In genomic region chr7:107173191-107173590, GRCh38 we compare ENCODE assay signal across 14 cellular contexts. TPM values are rescaled to one million over a fixed set of nuclear protein-coding genes. Genes with fewer than 3 reads are reported as not detected.
A peak's percentile ranks its signal among the peaks of the same experiment; 100 is the strongest.
DNase-seq lines count a peak whose midpoint lies in the region; ATAC-seq and TF ChIP-seq lines count a peak whose summit lies in the region.
"Had no signal": no experiment of that assay in that cellular context is flagged by ENCODE, and none has a peak within 500 bp of the region (broad histone marks: within the 10 kb centered on the region; RNA-seq: fewer than 3 reads in every experiment).

No MANE protein-coding gene starts in this region.

- peak overlapping the region in 3 of 4 donors; percentile 42 to 65 (median 65) for H3K4me3 Mint-ChIP-seq in IgD-negative memory B cell
- peak overlapping the region; percentile 67 for H3K4me3 Mint-ChIP-seq in activated naive CD8-positive, alpha-beta T cell
- H3K4me3 Mint-ChIP-seq in natural killer cell, result no peak overlapping the region

- H3K36me3 Mint-ChIP-seq in IgD-negative memory B cell (peaks cover 2% of the 10 kb centered on the region), natural killer cell (no peaks in the 10 kb centered on the region)
- peaks cover 7% of the 10 kb centered on the region for H3K36me3 Mint-ChIP-seq in activated naive CD8-positive, alpha-beta T cell

- no peaks in the 10 kb centered on the region for H3K27me3 Mint-ChIP-seq in IgD-negative memory B cell
- H3K27me3 Mint-ChIP-seq in activated naive CD8-positive, alpha-beta T cell, result no peaks in the 10 kb centered on the region
- no peaks in the 10 kb centered on the region for H3K27me3 Mint-ChIP-seq in natural killer cell (ENCODE audit: low read depth in 2 of 2)

- ATAC-seq in natural killer cell (no peak), HG02763 (IDR thresholded peaks at IDR 0.05; ENCODE audit: unreplicated experiment) (no peak)
- ATAC-seq: lower lobe of right lung, SK-N-SH treated with all-trans-retinoic acid at 6 μM for 48 hours had no signal

- intact Hi-C loops in natural killer cell (cut with micrococcal nuclease) (no loop called here), posterior vena cava (cut with DNase I) (no loop called here)

- peaks cover 34 to 51% (median 41%) of the 10 kb centered on the region in 3 donors for H3K4me1 Mint-ChIP-seq in IgD-negative memory B cell
- H3K4me1 Mint-ChIP-seq in activated naive CD8-positive, alpha-beta T cell (ENCODE audit: low read depth), result peaks cover 78% of the 10 kb centered on the region
- peaks cover 53 to 69% of the 10 kb centered on the region in 2 donors for H3K4me1 Mint-ChIP-seq in natural killer cell

- no peak for TF ChIP-seq CTCF in natural killer cell (IDR thresholded peaks at IDR 0.05)
- TF ChIP-seq CTCF in GM20000 (IDR thresholded peaks at IDR 0.05; ENCODE audit: extremely low read depth, missing control alignments), result no peak

- H3K9me3 Mint-ChIP-seq in IgD-negative memory B cell (no peaks in the 10 kb centered on the region), natural killer cell (no peaks in the 10 kb centered on the region)
- no peaks in the 10 kb centered on the region for H3K9me3 Mint-ChIP-seq in activated naive CD8-positive, alpha-beta T cell (ENCODE audit: low read depth)

- H3K27ac Mint-ChIP-seq in IgD-negative memory B cell (peak overlapping the region in 1 of 3 donors; percentile 19), natural killer cell (peak overlapping the region; percentile 35 to 67)
- H3K27ac Mint-ChIP-seq in activated naive CD8-positive, alpha-beta T cell, result peak overlapping the region; percentile 93

- DNase-seq in DMS153 treated with DMSO at 0.1 percent for 48 hours (lab: John Stamatoyannopoulos, UW; ENCODE audit: unreplicated experiment) (peak; percentile 19), natural killer cell (no peak), GM20000 (ENCODE audit: low spot score) (no peak), posterior vena cava (ENCODE audit: low spot score) (no peak)
- DNase-seq: activated effector memory CD4-positive, alpha-beta T cell treated with anti-CD3 and anti-CD28 coated beads, Interleukin-2, amount 50 U/mL, for 16 hours; lower lobe of right lung; NCI-H1694 treated with DMSO at 0.1 percent for 48 hours; NK-92 treated with Interleukin-12 subunit alpha and Interleukin-12 subunit beta, amount 100 ng/mL, for 24 hours; nucleus accumbens; small intestine had no signal

RNA-seq across cellular contexts. Expression of gene HBP1, which starts 4.4 kb away (rescaled TPM):
- 46.4 TPM for polyA plus RNA-seq in IgD-negative memory B cell
- total RNA-seq in natural killer cell (100 to 1,000 TPM; 186 to 249 (median 243) TPM), posterior vena cava (10 to 100 TPM; 43.9 to 55.9 TPM)
